Comparison of ENCODE assay signal across 8 cellular contexts in the genomic region with DNA sequence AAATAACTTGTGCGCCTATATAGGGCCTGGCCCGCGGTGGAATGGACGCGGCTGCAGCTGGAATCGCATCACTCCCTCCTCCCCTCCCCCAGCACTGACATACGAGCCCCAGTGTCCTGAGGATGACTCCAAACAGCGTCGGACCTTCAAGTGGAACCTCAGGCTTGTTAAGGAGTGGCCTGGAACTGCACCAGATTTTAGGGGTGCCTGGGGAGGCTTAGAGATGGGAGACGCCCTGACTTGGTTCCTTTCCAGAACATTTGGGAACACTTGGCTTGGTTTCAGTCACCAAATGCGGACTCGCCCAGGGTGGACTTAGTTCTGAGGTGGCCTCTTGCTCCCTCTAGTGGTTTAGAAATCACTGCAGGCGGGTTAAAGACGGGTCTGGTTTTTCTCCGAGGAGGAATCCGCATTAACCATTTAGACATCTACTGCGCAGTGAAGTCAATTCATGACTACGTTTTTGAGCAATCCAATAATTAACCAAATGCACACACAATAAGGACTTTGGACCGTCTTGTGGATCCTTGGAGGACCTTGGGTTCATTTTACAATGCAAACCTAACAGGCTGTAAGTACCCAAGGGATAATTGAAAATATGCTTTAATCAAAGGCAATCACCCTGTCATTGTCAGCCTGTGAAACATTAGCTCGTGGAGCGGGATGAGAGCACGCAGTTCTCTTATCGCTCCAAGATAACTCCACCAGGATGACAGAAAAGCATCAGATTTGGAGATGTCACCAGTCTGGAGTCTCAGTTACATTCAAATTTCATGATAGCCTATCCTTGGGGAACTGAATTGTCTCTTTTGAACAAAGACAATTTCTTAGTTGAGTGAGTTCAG. TPM values are rescaled to one million over a fixed set of nuclear protein-coding genes. Genes with fewer than 3 reads are reported as not detected.
A peak's percentile ranks its signal among the peaks of the same experiment; 100 is the strongest.
DNase-seq lines count a peak whose midpoint lies in the region; ATAC-seq and TF ChIP-seq lines count a peak whose summit lies in the region.

No MANE protein-coding gene starts in this region.

- 1 to 2% methylated on average over 18 to 23 of the region's 23 CpGs for WGBS in lower leg skin, 2 donors

- DNase-seq in A172 (ENCODE audit: low spot score) (peak; percentile 70), GM13977 (ENCODE audit: low spot score) (peak; percentile 73), NCI-H510A (lab: John Stamatoyannopoulos, UW) (peak; percentile 42), lower leg skin (ENCODE audit: low spot score in 2 of 2) (peak; percentile 91 to 95)
- DNase-seq in activated CD4-positive, alpha-beta T cell treated with anti-CD3 and anti-CD28 coated beads, Interleukin-2, amount 50 U/mL, for 1 hour = peak; percentile 47
- DNase-seq in effector CD8-positive, alpha-beta T cell (lab: John Stamatoyannopoulos, UW) = peak; percentile 28
- peak; percentile 7 for DNase-seq in stimulated activated CD8-positive, alpha-beta memory T cell treated with anti-CD3 and anti-CD28 coated beads, Interleukin-12 subunit alpha, Interleukin-12 subunit beta, amount 100 ng/mL, for 4 hours (ENCODE audit: low read depth)

- no peak overlapping the region for H3K4me3 ChIP-seq in lower leg skin (ENCODE audit: low read depth, poor library complexity, severe bottlenecking)

- in situ Hi-C loops in GM13977 (cut with MboI; ENCODE audit: low pct_unique_long_range_greater_than_20kb, low sequenced_read_pairs, unreplicated experiment) = loop anchor here (25.0 kb wide), 2 partner anchors 1031 to 1206 kb away; no protein-coding TSS in a partner anchor

- intact Hi-C loops in lower leg skin (cut with DNase I; ENCODE audit: low total_unique reads) = loop anchor here (2.0 kb wide), 1 partner anchor 287 kb away; no protein-coding TSS in a partner anchor

- TF ChIP-seq POLR2A in lower leg skin (IDR thresholded peaks at IDR 0.05) = no peak

- peak; percentile 58 for ATAC-seq in HG03439 (IDR thresholded peaks at IDR 0.05; ENCODE audit: unreplicated experiment)

- TF ChIP-seq CTCF in GM13977 (IDR thresholded peaks at IDR 0.05; ENCODE audit: extremely low read depth, insufficient read depth, missing control alignments) (peak; percentile 76), lower leg skin (IDR thresholded peaks at IDR 0.05) (peak in 1 of 3 donors; percentile 82)

RNA-seq across cellular contexts. Expression of a gene that starts 11.2 kb away (rescaled TPM):
- 0.05 and 0.10 TPM in 2 replicates for total RNA-seq in A172 (2014; rRNA removed; shearing (Covaris generic))
- total RNA-seq in lower leg skin = 10 to 100 TPM; 14.9 to 44.4 (median 22.3) TPM

Comparison
In these comparisons a context has a peak if more than half of its experiments do, and no peak if none do; other contexts are left out.
1. DNase-seq: peak in every context shown above with its lines; median percentile 93 in lower leg skin; 73 in GM13977; 70 in A172; 47 in activated CD4-positive, alpha-beta T cell treated with anti-CD3 and anti-CD28 coated beads, Interleukin-2, amount 50 U/mL, for 1 hour; 42 in NCI-H510A; 28 in effector CD8-positive, alpha-beta T cell; 7 in stimulated activated CD8-positive, alpha-beta memory T cell treated with anti-CD3 and anti-CD28 coated beads, Interleukin-12 subunit alpha, Interleukin-12 subunit beta, amount 100 ng/mL, for 4 hours.
2. RNA of a gene that starts 11.2 kb away (total RNA-seq): 14.9 to 44.4 TPM in lower leg skin; 0.05 to 0.10 TPM in A172; every median in the first group is over 10 times any median in the second.